15 cellular contexts compared by ENCODE assay signal in genomic region chr6:39184906-39185580, GRCh38. TPM values are rescaled to one million over a fixed set of nuclear protein-coding genes. Genes with fewer than 3 reads are reported as not detected.
DNase-seq lines count a peak whose midpoint lies in the region; TF ChIP-seq lines count a peak whose summit lies in the region.
"Had no signal": no experiment of that assay in that cellular context is flagged by ENCODE, and none has a peak within 500 bp of the region (broad histone marks: within the 10 kb centered on the region; RNA-seq: fewer than 3 reads in every experiment).

No MANE protein-coding gene starts in this region.

- no TSS peak for BruUV-seq in PC-9 (replicated peaks; lab: Mats Ljungman, UMichigan)

- H3K27ac ChIP-seq in PC-9 (peak overlapping the region; percentile 96), hepatocyte (peak overlapping the region; percentile 94), stomach (peak overlapping the region; percentile 39 to 78 (median 73)), prostate gland (no peak overlapping the region)
- H3K27ac ChIP-seq: 22Rv1, brain microvascular endothelial cell had no signal

- no peak for TF ChIP-seq EP300 in stomach (IDR thresholded peaks at IDR 0.05)

- H2AFZ ChIP-seq in PC-9 (peak overlapping the region; percentile 63), hepatocyte (no peak overlapping the region)

- DNase-seq in DMS153 (lab: John Stamatoyannopoulos, UW) (peak; percentile 55), DMS153 treated with DMSO at 0.1 percent for 48 hours (lab: John Stamatoyannopoulos, UW; ENCODE audit: unreplicated experiment) (no peak), PC-9 (peak; percentile 83 to 97), hepatocyte (ENCODE audit: low spot score) (peak; percentile 56), stomach (peak; percentile 67), HEK293T (ENCODE audit: extremely low spot score) (no peak), prostate gland (ENCODE audit: low spot score) (no peak)
- DNase-seq in activated naive CD4-positive, alpha-beta T cell treated with anti-CD3 and anti-CD28 coated beads, Interleukin-2, amount 50 U/mL, for 16 hours: no peak
- DNase-seq: activated CD4-positive, CD25-positive, alpha-beta regulatory T cell; brain microvascular endothelial cell; COR-L47; hippocampal formation; NCI-H1417 treated with DMSO at 0.1 percent for 48 hours; SK-N-SH had no signal

- WGBS in hepatocyte (ENCODE audit: low lambda C conversion rate, missing lambda C conversion rate): 72% methylated on average over 5 of the region's 5 CpGs
- 63 to 89% (median 75%) methylated on average over 5 of the region's 5 CpGs for WGBS in stomach, 5 donors
- 74% methylated on average over 5 of the region's 5 CpGs for WGBS in prostate gland

- peaks cover 7% of the 10 kb centered on the region; the same call in 1 of the 2 replicates for H3K79me2 ChIP-seq in PC-9 (ENCODE audit: low read depth)
- no peaks in the 10 kb centered on the region for H3K79me2 ChIP-seq in hepatocyte

- H3K36me3 ChIP-seq in PC-9 (ENCODE audit: low read depth) (0 out of 2 replicates have a peak, but pooled peaks cover 11% of the 10 kb centered on the region), hepatocyte (replicated peaks; ENCODE audit: insufficient read depth, low read depth) (no peaks in the 10 kb centered on the region), stomach (peaks cover 0 to 4% (median 0%) of the 10 kb centered on the region in 4 donors), prostate gland (no peaks in the 10 kb centered on the region)
- H3K36me3 ChIP-seq: brain microvascular endothelial cell had no signal

- H3K4me2 ChIP-seq in PC-9: peak overlapping the region; percentile 92
- H3K4me2 ChIP-seq in hepatocyte: peak overlapping the region; percentile 61
- H3K4me2 ChIP-seq: SK-N-SH had no signal

- H3K4me3 ChIP-seq in PC-9 (peak overlapping the region; percentile 41; the same call in 1 of the 2 replicates), hepatocyte (no peak overlapping the region), stomach (no peak overlapping the region), prostate gland (no peak overlapping the region)

- H3K4me1 ChIP-seq in PC-9 (replicated peaks; ENCODE audit: insufficient read depth): peaks cover 64% of the 10 kb centered on the region
- H3K4me1 ChIP-seq in hepatocyte (ENCODE audit: insufficient read depth): peaks cover 31% of the 10 kb centered on the region
- peaks cover 0 to 40% (median 23%) of the 10 kb centered on the region in 4 donors for H3K4me1 ChIP-seq in stomach
- H3K4me1 ChIP-seq in prostate gland (replicated peaks): no peaks in the 10 kb centered on the region

- POLR2A ChIA-PET in PC-9 (lab: Charles Lee; ENCODE audit: unreplicated experiment): interaction anchor here (0.6 kb wide), 2 partner anchors 18 to 52 kb away, joined by 3 to 5 read pairs; no protein-coding TSS in a partner anchor
- POLR2A ChIA-PET in HEK293T (lab: Yijun Ruan, JAX): no interaction called here

- no peak for TF ChIP-seq POLR2A in stomach (IDR thresholded peaks at IDR 0.05)
- no peak for TF ChIP-seq POLR2A in prostate gland (IDR thresholded peaks at IDR 0.05)

- H3K9me3 ChIP-seq in PC-9 (ENCODE audit: insufficient read depth, low read depth): no peaks in the 10 kb centered on the region
- no peaks in the 10 kb centered on the region for H3K9me3 ChIP-seq in hepatocyte (ENCODE audit: low read depth)
- no peaks in the 10 kb centered on the region for H3K9me3 ChIP-seq in stomach
- no peaks in the 10 kb centered on the region for H3K9me3 ChIP-seq in prostate gland
- H3K9me3 ChIP-seq: SK-N-SH had no signal

- H4K20me1 ChIP-seq in PC-9 (ENCODE audit: insufficient read depth) (no peaks in the 10 kb centered on the region), hepatocyte (ENCODE audit: insufficient read depth, poor library complexity, severe bottlenecking) (no peaks in the 10 kb centered on the region)

- peaks cover 46% of the 10 kb centered on the region for H3F3A ChIP-seq in PC-9 (ENCODE audit: insufficient read depth, low read depth)

- no peak for TF ChIP-seq CTCF in PC-9 (conservative IDR thresholded peaks at IDR 0.05)
- no peak for TF ChIP-seq CTCF in hepatocyte (IDR thresholded peaks at IDR 0.05; ENCODE audit: poor library complexity)
- TF ChIP-seq CTCF in stomach (IDR thresholded peaks at IDR 0.05): no peak
- TF ChIP-seq CTCF in prostate gland (IDR thresholded peaks at IDR 0.05): no peak

- no peaks in the 10 kb centered on the region for H3K27me3 ChIP-seq in PC-9 (ENCODE audit: insufficient read depth, low read depth)
- H3K27me3 ChIP-seq in hepatocyte: no peaks in the 10 kb centered on the region
- no peaks in the 10 kb centered on the region for H3K27me3 ChIP-seq in stomach
- no peaks in the 10 kb centered on the region for H3K27me3 ChIP-seq in prostate gland (replicated peaks; ENCODE audit: insufficient read depth)
- H3K27me3 ChIP-seq: brain microvascular endothelial cell had no signal

- CTCF ChIA-PET in PC-9 (lab: Charles Lee): interaction anchor here (0.6 to 0.7 kb wide), 2 partner anchors 18 to 1142 kb away, joined by 3 to 13 read pairs; no protein-coding TSS in a partner anchor
- CTCF ChIA-PET in HEK293T (lab: Yijun Ruan, JAX): interaction anchor here (0.6 kb wide), 1 partner anchor 109 kb away, joined by 3 read pairs; no protein-coding TSS in a partner anchor

- intact Hi-C loops in PC-9 (cut with micrococcal nuclease; ENCODE audit: unreplicated experiment): loop anchor here (1.0 kb wide), 4 partner anchors 16 to 118 kb away; no protein-coding TSS in a partner anchor
- intact Hi-C loops in stomach (cut with DNase I; ENCODE audit: low total_unique reads): no loop called here
- intact Hi-C loops in prostate gland (cut with DNase I): no loop called here

- no peaks in the 10 kb centered on the region for H3K9me2 ChIP-seq in PC-9 (ENCODE audit: insufficient read depth)
- no peaks in the 10 kb centered on the region for H3K9me2 ChIP-seq in hepatocyte (replicated peaks; ENCODE audit: insufficient read depth)
- H3K9me2 ChIP-seq: SK-N-SH had no signal

TF ChIP-seq in HEK293T, 16 proteins besides CTCF, POLR2A, EP300 and RAD21:
- TF ChIP-seq FOXA1 (IDR thresholded peaks at IDR 0.05) (no peak), SUZ12 (IDR thresholded peaks at IDR 0.05) (no peak), L3MBTL2 (conservative IDR thresholded peaks at IDR 0.05) (no peak), NFRKB (IDR thresholded peaks at IDR 0.05) (no peak), ARNT (IDR thresholded peaks at IDR 0.05) (no peak), BHLHE40 (IDR thresholded peaks at IDR 0.05; ENCODE audit: borderline replicate concordance) (no peak), ZNF384 (IDR thresholded peaks at IDR 0.05) (no peak), SP1 (IDR thresholded peaks at IDR 0.05) (no peak), FOXM1 (IDR thresholded peaks at IDR 0.05; ENCODE audit: borderline replicate concordance) (no peak), PKNOX1 (IDR thresholded peaks at IDR 0.05) (no peak), CTBP1 (IDR thresholded peaks at IDR 0.05; ENCODE audit: borderline replicate concordance) (no peak)
TF ChIP-seq in HEK293T: peak in this region for 0.

RNA-seq across cellular contexts. Expression of gene KCNK5, which starts 44.2 kb away (rescaled TPM):
- total RNA-seq in PC-9 (2021) (11.9 and 14.3 TPM in 2 replicates), hepatocyte (11.4 and 11.6 TPM in 2 replicates), stomach (10 to 100 TPM in 4 of 5 donors, 1 to 10 TPM in 1; 6.7 to 30.7 (median 15.8) TPM), prostate gland (1 to 10 TPM; 1.8 to 2.7 TPM)
- polyA plus RNA-seq in hepatocyte (6.6 and 10.7 TPM in 2 replicates), stomach (1 to 10 TPM; 4.9 to 6.0 (median 5.3) TPM)
- polyA plus RNA-seq: SK-N-SH had no signal

Comparison
In these comparisons a context has a peak if more than half of its experiments do, and no peak if none do; other contexts are left out.
1. DNase-seq: peak in DMS153 (single experiment), PC-9 (2 of 2), hepatocyte (single experiment) and stomach (single experiment); none in DMS153 treated with DMSO at 0.1 percent for 48 hours (single experiment), HEK293T (single experiment), activated naive CD4-positive, alpha-beta T cell treated with anti-CD3 and anti-CD28 coated beads, Interleukin-2, amount 50 U/mL, for 16 hours (single experiment) and prostate gland (single experiment).
2. H3K27ac ChIP-seq: peak in PC-9 (single experiment), hepatocyte (single experiment) and stomach (5 of 5); none in prostate gland (0 of 2).